In the genomic region with DNA sequence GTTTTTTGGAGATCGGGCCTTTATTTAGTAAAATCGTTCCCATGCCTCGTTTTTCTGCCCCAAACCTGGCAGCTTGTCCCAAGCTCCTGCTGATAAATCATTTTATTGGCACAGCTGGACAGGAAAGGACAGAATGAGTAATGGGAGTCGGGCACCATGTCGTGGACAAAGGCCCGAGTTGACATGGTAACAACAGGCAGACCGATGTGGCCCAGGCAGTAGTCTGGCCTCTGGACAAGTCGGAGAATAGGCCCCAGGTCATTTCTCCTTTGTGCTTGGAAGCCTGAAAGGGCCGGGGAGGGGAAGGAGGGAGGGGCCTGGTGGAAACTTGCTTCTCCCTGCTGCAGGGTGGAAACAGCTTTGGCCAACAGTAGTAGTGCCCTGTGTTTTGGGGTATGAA, we compare ENCODE assay signal across 21 cellular contexts.
DNase-seq lines count a peak whose midpoint lies in the region; ATAC-seq and TF ChIP-seq lines count a peak whose summit lies in the region.
"Had no signal": no experiment of that assay in that cellular context is flagged by ENCODE, and none has a peak within 500 bp of the region (broad histone marks: within the 10 kb centered on the region; RNA-seq: fewer than 3 reads in every experiment).

No MANE protein-coding gene starts in this region.

- DNase-seq in left cardiac atrium (peak; percentile 28), Right ventricle myocardium superior (no peak), ecto neural progenitor cell (ENCODE audit: low spot score) (peak; percentile 79), neural progenitor cell (ENCODE audit: low spot score) (peak; percentile 80), MV-4-11 (lab: John Stamatoyannopoulos, UW) (no peak), A172 (ENCODE audit: low spot score) (no peak), midbrain (lab: John Stamatoyannopoulos, UW) (no peak)
- no peak for DNase-seq in stimulated activated CD4-positive, alpha-beta T cell treated with anti-CD3 and anti-CD28 coated beads, Interleukin-2, amount 100 ng/mL, for 24 hours
- DNase-seq: activated CD4-positive, alpha-beta T cell treated with anti-CD3 and anti-CD28 coated beads, Interleukin-2, amount 10 ng/mL, durations not matched to agents 7 days and 5 days; activated naive CD4-positive, alpha-beta T cell treated with anti-CD3 and anti-CD28 coated beads, Interleukin-2, amount 10 ng/mL, durations not matched to agents 7 days and 5 days; DMS53; HFFc6; IMR-90; kidney glomerular epithelial cell; mucosa of descending colon; NCI-H1092 treated with DMSO at 0.1 percent for 48 hours; T1000; trophoblast cell had no signal

- no peak overlapping the region for H3K9ac ChIP-seq in neural progenitor cell
- H3K9ac ChIP-seq: parathyroid adenoma had no signal

- H3K27me3 Mint-ChIP-seq in neural progenitor cell (ENCODE audit: insufficient read depth, low read depth): peaks cover 2% of the 10 kb centered on the region
- H3K27me3 Mint-ChIP-seq: activated CD4-positive, alpha-beta T cell treated with anti-CD3 and anti-CD28 coated beads, Interleukin-2, amount 10 ng/mL, durations not matched to agents 7 days and 5 days; activated naive CD4-positive, alpha-beta T cell treated with anti-CD3 and anti-CD28 coated beads, Interleukin-2, amount 10 ng/mL, durations not matched to agents 7 days and 5 days; dendritic cell treated with granulocyte-macrophage colony-stimulating factor and Interleukin-4, amounts not matched to agents 40 ng/mL and 50 ng/mL, for 4 days had no signal

- H3K36me3 Mint-ChIP-seq in neural progenitor cell: peaks cover 16% of the 10 kb centered on the region
- H3K36me3 Mint-ChIP-seq: activated naive CD4-positive, alpha-beta T cell treated with anti-CD3 and anti-CD28 coated beads, Interleukin-2, amount 10 ng/mL, durations not matched to agents 7 days and 5 days; stimulated activated memory B cell treated with anti-CD40 and anti-IgM and Interleukin-4, amounts not matched to agents 10 μg/mL and 1 μg/mL and 100 μg/mL, for 72 hours had no signal

- H3K4me2 ChIP-seq in neural progenitor cell: peak overlapping the region; percentile 52

- peak overlapping the region; percentile 93 for H2AFZ ChIP-seq in neural progenitor cell (replicated peaks)
- H2AFZ ChIP-seq: parathyroid adenoma had no signal

- ATAC-seq in left cardiac atrium (peak in 1 of 2 donors; percentile 62), Right ventricle myocardium superior (ENCODE audit: poor library complexity) (no peak)
- ATAC-seq: mucosa of descending colon; stimulated activated memory B cell treated with anti-CD40 and anti-IgM and Interleukin-4, amounts not matched to agents 10 μg/mL and 1 μg/mL and 100 μg/mL, for 72 hours had no signal

- H3K4me1 ChIP-seq in neural progenitor cell: peaks cover 20% of the 10 kb centered on the region
- H3K4me1 ChIP-seq: parathyroid adenoma had no signal

- H3K4me3 Mint-ChIP-seq in neural progenitor cell: peak overlapping the region; percentile 11
- H3K4me3 Mint-ChIP-seq: activated CD4-positive, alpha-beta T cell treated with anti-CD3 and anti-CD28 coated beads, Interleukin-2, amount 10 ng/mL, durations not matched to agents 7 days and 5 days; activated naive CD4-positive, alpha-beta T cell treated with anti-CD3 and anti-CD28 coated beads, Interleukin-2, amount 10 ng/mL, durations not matched to agents 7 days and 5 days; dendritic cell treated with granulocyte-macrophage colony-stimulating factor and Interleukin-4, amounts not matched to agents 40 ng/mL and 50 ng/mL, for 4 days; HFFc6; stimulated activated memory B cell treated with anti-CD40 and anti-IgM and Interleukin-4, amounts not matched to agents 10 μg/mL and 1 μg/mL and 100 μg/mL, for 72 hours had no signal

- peak overlapping the region; percentile 41 for H3K27ac ChIP-seq in neural progenitor cell
- H3K27ac ChIP-seq: parathyroid adenoma had no signal

- H3K9me3 Mint-ChIP-seq in neural progenitor cell: peaks cover 30% of the 10 kb centered on the region
- H3K9me3 Mint-ChIP-seq: dendritic cell treated with granulocyte-macrophage colony-stimulating factor and Interleukin-4, amounts not matched to agents 40 ng/mL and 50 ng/mL, for 4 days had no signal

- H3K4me3 ChIP-seq in neural progenitor cell: no peak overlapping the region
- H3K4me3 ChIP-seq: mucosa of descending colon had no signal

- no peaks in the 10 kb centered on the region for H4K20me1 ChIP-seq in neural progenitor cell (ENCODE audit: low read depth)

- H3K9me3 ChIP-seq in neural progenitor cell (ENCODE audit: low read depth): peaks cover 9% of the 10 kb centered on the region
- H3K9me3 ChIP-seq: mucosa of descending colon had no signal

- no peaks in the 10 kb centered on the region for H3K36me3 ChIP-seq in neural progenitor cell

- no peaks in the 10 kb centered on the region for H3K79me2 ChIP-seq in neural progenitor cell (ENCODE audit: low read depth)
- H3K79me2 ChIP-seq: parathyroid adenoma had no signal

- no peaks in the 10 kb centered on the region for H3K27me3 ChIP-seq in neural progenitor cell

- TF ChIP-seq CTCF in neural progenitor cell (IDR thresholded peaks at IDR 0.05): no peak

- peaks cover 42% of the 10 kb centered on the region for H3K4me1 Mint-ChIP-seq in neural progenitor cell
- H3K4me1 Mint-ChIP-seq: activated CD4-positive, alpha-beta T cell treated with anti-CD3 and anti-CD28 coated beads, Interleukin-2, amount 10 ng/mL, durations not matched to agents 7 days and 5 days; activated naive CD4-positive, alpha-beta T cell treated with anti-CD3 and anti-CD28 coated beads, Interleukin-2, amount 10 ng/mL, durations not matched to agents 7 days and 5 days; stimulated activated memory B cell treated with anti-CD40 and anti-IgM and Interleukin-4, amounts not matched to agents 10 μg/mL and 1 μg/mL and 100 μg/mL, for 72 hours had no signal

- intact Hi-C loops in left cardiac atrium (cut with DNase I): no loop called here
- intact Hi-C loops in Right ventricle myocardium superior (cut with DNase I): loop anchor here (10.0 kb wide), 1 partner anchor 176 kb away; no protein-coding TSS in a partner anchor

- peaks cover 10% of the 10 kb centered on the region for H3F3A ChIP-seq in neural progenitor cell (ENCODE audit: low read depth)

- peak overlapping the region; percentile 100 for H3K27ac Mint-ChIP-seq in neural progenitor cell
- H3K27ac Mint-ChIP-seq: activated CD4-positive, alpha-beta T cell treated with anti-CD3 and anti-CD28 coated beads, Interleukin-2, amount 10 ng/mL, durations not matched to agents 7 days and 5 days; activated naive CD4-positive, alpha-beta T cell treated with anti-CD3 and anti-CD28 coated beads, Interleukin-2, amount 10 ng/mL, durations not matched to agents 7 days and 5 days; dendritic cell treated with granulocyte-macrophage colony-stimulating factor and Interleukin-4, amounts not matched to agents 40 ng/mL and 50 ng/mL, for 4 days; HFFc6; stimulated activated memory B cell treated with anti-CD40 and anti-IgM and Interleukin-4, amounts not matched to agents 10 μg/mL and 1 μg/mL and 100 μg/mL, for 72 hours had no signal

Comparison
In these comparisons a context has a peak if more than half of its experiments do, and no peak if none do; other contexts are left out.
1. DNase-seq: peak in left cardiac atrium (single experiment), ecto neural progenitor cell (single experiment) and neural progenitor cell (single experiment); none in Right ventricle myocardium superior (single experiment), stimulated activated CD4-positive, alpha-beta T cell treated with anti-CD3 and anti-CD28 coated beads, Interleukin-2, amount 100 ng/mL, for 24 hours (0 of 2), MV-4-11 (single experiment), A172 (single experiment) and midbrain (single experiment).